ENCODE assay signal across 13 cellular contexts in genomic region chr7:98613601-98614425, GRCh38. TPM values are rescaled to one million over a fixed set of nuclear protein-coding genes. Genes with fewer than 3 reads are reported as not detected.
A peak's percentile ranks its signal among the peaks of the same experiment; 100 is the strongest.
DNase-seq lines count a peak whose midpoint lies in the region; ATAC-seq, FAIRE-seq and TF ChIP-seq lines count a peak whose summit lies in the region.
"Had no signal": no experiment of that assay in that cellular context is flagged by ENCODE, and none has a peak within 500 bp of the region (broad histone marks: within the 10 kb centered on the region; RNA-seq: fewer than 3 reads in every experiment).

No MANE protein-coding gene starts in this region.

- CTCF ChIA-PET in Calu3 (lab: Charles Lee): interaction anchor here (0.5 to 0.7 kb wide), 2 partner anchors 23 to 1845 kb away, joined by 3 to 6 read pairs; no protein-coding TSS in a partner anchor

- H3K9me3 Mint-ChIP-seq in Calu3 (ENCODE audit: low read depth, unreplicated experiment) (no peaks in the 10 kb centered on the region), astrocyte (ENCODE audit: unreplicated experiment) (no peaks in the 10 kb centered on the region)

- BruUV-seq in Calu3 (replicated peaks; lab: Mats Ljungman, UMichigan): no TSS peak

- intact Hi-C loops in Calu3 (cut with micrococcal nuclease; ENCODE audit: unreplicated experiment): no loop called here

- in situ Hi-C loops in KBM-7 (cut with MboI; ENCODE audit: low pct_unique_long_range_greater_than_20kb, low sequenced_read_pairs): no loop called here

- H4K20me1 ChIP-seq in astrocyte (ENCODE audit: insufficient read depth, low read length): no peaks in the 10 kb centered on the region

- no peaks in the 10 kb centered on the region for H3K79me2 ChIP-seq in astrocyte (ENCODE audit: insufficient read depth, low read length)

- no peak overlapping the region for H2AFZ ChIP-seq in astrocyte (ENCODE audit: low read depth, low read length)

- H3K4me1 ChIP-seq in astrocyte (ENCODE audit: insufficient read depth, low read length): no peaks in the 10 kb centered on the region

- no peak for FAIRE-seq in astrocyte (lab: Jason Lieb, UNC)

- TF ChIP-seq CTCF in Calu3 (IDR thresholded peaks at IDR 0.05; ENCODE audit: unreplicated experiment) (no peak), astrocyte (IDR thresholded peaks at IDR 0.05; ENCODE audit: insufficient read depth, low read depth, low read length) (no peak)

- no peaks in the 10 kb centered on the region for H3K9me3 ChIP-seq in astrocyte (ENCODE audit: insufficient read depth, low read depth, low read length)
- H3K9me3 ChIP-seq: body of pancreas, mucosa of descending colon had no signal

- H3K4me2 ChIP-seq in astrocyte (ENCODE audit: low read length): no peak overlapping the region

- ATAC-seq in HG03520 (IDR thresholded peaks at IDR 0.05; ENCODE audit: unreplicated experiment): no peak
- ATAC-seq: activated CD8-positive, alpha-beta memory T cell treated with anti-CD3 and anti-CD28 coated beads, Interleukin-2, amount 10 ng/mL, durations not matched to agents 7 days and 5 days; body of pancreas; mucosa of descending colon had no signal

- H3K27ac ChIP-seq in astrocyte (ENCODE audit: low read depth, low read length): no peak overlapping the region
- H3K27ac ChIP-seq: body of pancreas, stomach had no signal

- H3K4me3 Mint-ChIP-seq in Calu3 (ENCODE audit: low read depth, unreplicated experiment) (no peak overlapping the region), astrocyte (ENCODE audit: unreplicated experiment) (no peak overlapping the region)
- H3K4me3 Mint-ChIP-seq: activated CD8-positive, alpha-beta memory T cell treated with anti-CD3 and anti-CD28 coated beads, Interleukin-2, amount 10 ng/mL, durations not matched to agents 7 days and 5 days had no signal

- H3K36me3 Mint-ChIP-seq in Calu3 (ENCODE audit: insufficient read depth, unreplicated experiment) (no peaks in the 10 kb centered on the region), astrocyte (ENCODE audit: low read depth, unreplicated experiment) (no peaks in the 10 kb centered on the region)

- DNase-seq in Calu3 (peak; percentile 5), KBM-7 (peak; percentile 61), astrocyte (ENCODE audit: low read depth) (peak; percentile 34), inferior parietal cortex (ENCODE audit: extremely low spot score) (peak; percentile 65), NCI-H1048 (lab: John Stamatoyannopoulos, UW) (no peak), NCI-H1694 treated with DMSO at 0.1 percent for 48 hours (lab: John Stamatoyannopoulos, UW) (no peak)
- no peak for DNase-seq in activated CD4-positive, alpha-beta T cell treated with anti-CD3 and anti-CD28 coated beads, Interleukin-2, amount 50 U/mL, for 4 hours
- DNase-seq: activated CD8-positive, alpha-beta memory T cell treated with anti-CD3 and anti-CD28 coated beads, Interleukin-2, amount 10 ng/mL, durations not matched to agents 7 days and 5 days; body of pancreas; stimulated activated CD4-positive, alpha-beta T cell treated with anti-CD3 and anti-CD28 coated beads, Interleukin-15, amount 100 ng/mL, for 24 hours; stomach had no signal

- no peak overlapping the region for H3K9ac ChIP-seq in astrocyte (ENCODE audit: low read length)

- H3K36me3 ChIP-seq in astrocyte (ENCODE audit: insufficient read depth, low read length): no peaks in the 10 kb centered on the region
- H3K36me3 ChIP-seq: stomach had no signal

- H3K4me3 ChIP-seq in astrocyte (ENCODE audit: insufficient read depth, low read depth, low read length): no peak overlapping the region
- H3K4me3 ChIP-seq: body of pancreas, mucosa of descending colon, stomach had no signal

- H3K27me3 ChIP-seq in astrocyte (ENCODE audit: insufficient read depth, low read length): peaks cover 18% of the 10 kb centered on the region
- H3K27me3 ChIP-seq: body of pancreas had no signal

- no peak overlapping the region for H3K27ac Mint-ChIP-seq in Calu3 (ENCODE audit: unreplicated experiment)
- no peak overlapping the region for H3K27ac Mint-ChIP-seq in astrocyte (ENCODE audit: unreplicated experiment)
- H3K27ac Mint-ChIP-seq: activated CD8-positive, alpha-beta memory T cell treated with anti-CD3 and anti-CD28 coated beads, Interleukin-2, amount 10 ng/mL, durations not matched to agents 7 days and 5 days had no signal

- peaks cover 69% of the 10 kb centered on the region for H3K27me3 Mint-ChIP-seq in Calu3 (ENCODE audit: unreplicated experiment)
- peaks cover 73% of the 10 kb centered on the region for H3K27me3 Mint-ChIP-seq in astrocyte (ENCODE audit: low read depth, unreplicated experiment)

- H3K4me1 Mint-ChIP-seq in Calu3 (ENCODE audit: low read depth, unreplicated experiment) (no peaks in the 10 kb centered on the region), astrocyte (ENCODE audit: low read depth, unreplicated experiment) (no peaks in the 10 kb centered on the region)
- H3K4me1 Mint-ChIP-seq: activated CD8-positive, alpha-beta memory T cell treated with anti-CD3 and anti-CD28 coated beads, Interleukin-2, amount 10 ng/mL, durations not matched to agents 7 days and 5 days had no signal

RNA-seq across cellular contexts. Expression of gene NPTX2, which starts 3.3 kb away (rescaled TPM):
- not detected in 2 replicates for total RNA-seq in Calu3 (2022)
- 2.4 and 4.2 TPM in 2 replicates for total RNA-seq in astrocyte
- total RNA-seq: activated CD8-positive, alpha-beta memory T cell treated with anti-CD3 and anti-CD28 coated beads, Interleukin-2, amount 10 ng/mL, durations not matched to agents 7 days and 5 days had no signal

Comparison
In these comparisons a context has a peak if more than half of its experiments do, and no peak if none do; other contexts are left out.
1. DNase-seq: peak in Calu3 (single experiment), KBM-7 (single experiment), astrocyte (single experiment) and inferior parietal cortex (single experiment); none in NCI-H1048 (single experiment), NCI-H1694 treated with DMSO at 0.1 percent for 48 hours (single experiment) and activated CD4-positive, alpha-beta T cell treated with anti-CD3 and anti-CD28 coated beads, Interleukin-2, amount 50 U/mL, for 4 hours (0 of 2).